In genomic region chr11:119752324-119752723, GRCh38 we compare ENCODE assay signal across 17 cellular contexts. TPM values are rescaled to one million over a fixed set of nuclear protein-coding genes. Genes with fewer than 3 reads are reported as not detected.
DNase-seq lines count a peak whose midpoint lies in the region; ATAC-seq and TF ChIP-seq lines count a peak whose summit lies in the region.
"Had no signal": no experiment of that assay in that cellular context is flagged by ENCODE, and none has a peak within 500 bp of the region (broad histone marks: within the 10 kb centered on the region; RNA-seq: fewer than 3 reads in every experiment).

No MANE protein-coding gene starts in this region.

- peak; percentile 35 for ATAC-seq in GM18909 (IDR thresholded peaks at IDR 0.05; ENCODE audit: poor library complexity, unreplicated experiment)
- ATAC-seq in HG03439 (IDR thresholded peaks at IDR 0.05; ENCODE audit: unreplicated experiment) = peak; percentile 35
- ATAC-seq: left lung, Panc1 had no signal

- peaks cover 12% of the 10 kb centered on the region for H3K4me1 Mint-ChIP-seq in glutamatergic neuron (ENCODE audit: low read depth, unreplicated experiment)
- peaks cover 5% of the 10 kb centered on the region for H3K4me1 Mint-ChIP-seq in activated T-helper 1 cell treated with anti-CD3 and anti-CD28 coated beads, Interleukin-12 subunit alpha, Interleukin-12 subunit beta, Interleukin-2, Interleukin-4 antibody, amounts not matched to agents 30 ng/mL and 10 ng/mL and 1 ng/mL, durations not matched to agents 14 hours and 24 hours and 36 hours (ENCODE audit: low read depth)
- H3K4me1 Mint-ChIP-seq: activated CD4-positive, alpha-beta T cell treated with anti-CD3 and anti-CD28 coated beads, Interleukin-2, amount 10 ng/mL, durations not matched to agents 24 days and 14 days had no signal

- no peak for DNase-seq in glutamatergic neuron
- no peak for DNase-seq in activated gamma-delta T cell treated with Interleukin-2 at 50 U/mL for 16 hours
- DNase-seq in activated T-helper 1 cell treated with anti-CD3 and anti-CD28 coated beads, Interleukin-12 subunit alpha, Interleukin-12 subunit beta, Interleukin-2, Interleukin-4 antibody, amounts not matched to agents 30 ng/mL and 10 ng/mL and 1 ng/mL, durations not matched to agents 14 hours and 24 hours and 36 hours (ENCODE audit: low spot score) = no peak
- no peak for DNase-seq in T-helper 2 cell
- no peak for DNase-seq in NCI-H146 treated with DMSO at 0.1 percent for 48 hours (lab: John Stamatoyannopoulos, UW; ENCODE audit: unreplicated experiment)
- DNase-seq: activated CD4-positive, alpha-beta T cell treated with anti-CD3 and anti-CD28 coated beads, Interleukin-2, amount 10 ng/mL, durations not matched to agents 24 days and 14 days; Kasumi-1; left lung; NCI-H1694; NCI-H510A treated with DMSO at 0.1 percent for 48 hours; stimulated activated CD4-positive, alpha-beta T cell treated with anti-CD3 and anti-CD28 coated beads, Interleukin-1b, Interleukin-23, amount 100 ng/mL, for 48 hours; stimulated activated CD8-positive, alpha-beta memory T cell treated with anti-CD3 and anti-CD28 coated beads, Interleukin-4, amount 100 ng/mL, for 48 hours; uterus had no signal

- no peaks in the 10 kb centered on the region for H3K36me3 Mint-ChIP-seq in glutamatergic neuron (ENCODE audit: unreplicated experiment)
- H3K36me3 Mint-ChIP-seq in activated T-helper 1 cell treated with anti-CD3 and anti-CD28 coated beads, Interleukin-12 subunit alpha, Interleukin-12 subunit beta, Interleukin-2, Interleukin-4 antibody, amounts not matched to agents 30 ng/mL and 10 ng/mL and 1 ng/mL, durations not matched to agents 14 hours and 24 hours and 36 hours (ENCODE audit: low read depth) = no peaks in the 10 kb centered on the region

- H3K4me3 Mint-ChIP-seq in glutamatergic neuron (ENCODE audit: unreplicated experiment) = no peak overlapping the region
- H3K4me3 Mint-ChIP-seq in activated T-helper 1 cell treated with anti-CD3 and anti-CD28 coated beads, Interleukin-12 subunit alpha, Interleukin-12 subunit beta, Interleukin-2, Interleukin-4 antibody, amounts not matched to agents 30 ng/mL and 10 ng/mL and 1 ng/mL, durations not matched to agents 14 hours and 24 hours and 36 hours = no peak overlapping the region
- H3K4me3 Mint-ChIP-seq: activated CD4-positive, alpha-beta T cell treated with anti-CD3 and anti-CD28 coated beads, Interleukin-2, amount 10 ng/mL, durations not matched to agents 24 days and 14 days had no signal

- H3K9me3 Mint-ChIP-seq in glutamatergic neuron (ENCODE audit: unreplicated experiment) = peaks cover 4% of the 10 kb centered on the region
- H3K9me3 Mint-ChIP-seq in activated T-helper 1 cell treated with anti-CD3 and anti-CD28 coated beads, Interleukin-12 subunit alpha, Interleukin-12 subunit beta, Interleukin-2, Interleukin-4 antibody, amounts not matched to agents 30 ng/mL and 10 ng/mL and 1 ng/mL, durations not matched to agents 14 hours and 24 hours and 36 hours = no peaks in the 10 kb centered on the region
- H3K9me3 Mint-ChIP-seq: activated CD4-positive, alpha-beta T cell treated with anti-CD3 and anti-CD28 coated beads, Interleukin-2, amount 10 ng/mL, durations not matched to agents 24 days and 14 days had no signal

- intact Hi-C loops in activated T-helper 1 cell treated with anti-CD3 and anti-CD28 coated beads, Interleukin-12 subunit alpha, Interleukin-12 subunit beta, Interleukin-2, Interleukin-4 antibody, amounts not matched to agents 30 ng/mL and 10 ng/mL and 1 ng/mL, durations not matched to agents 14 hours and 24 hours and 36 hours (cut with micrococcal nuclease) = no loop called here

- TF ChIP-seq CTCF in glutamatergic neuron (IDR thresholded peaks at IDR 0.05; ENCODE audit: partially characterized antibody, unreplicated experiment) = no peak

- H3K27ac Mint-ChIP-seq in glutamatergic neuron (ENCODE audit: unreplicated experiment) = peak overlapping the region; percentile 29
- H3K27ac Mint-ChIP-seq in activated T-helper 1 cell treated with anti-CD3 and anti-CD28 coated beads, Interleukin-12 subunit alpha, Interleukin-12 subunit beta, Interleukin-2, Interleukin-4 antibody, amounts not matched to agents 30 ng/mL and 10 ng/mL and 1 ng/mL, durations not matched to agents 14 hours and 24 hours and 36 hours = no peak overlapping the region
- H3K27ac Mint-ChIP-seq: activated CD4-positive, alpha-beta T cell treated with anti-CD3 and anti-CD28 coated beads, Interleukin-2, amount 10 ng/mL, durations not matched to agents 24 days and 14 days had no signal

- peak overlapping the region; percentile 72 for H3K4me3 ChIP-seq in GM08714 (ENCODE audit: low read length)
- H3K4me3 ChIP-seq: left lung, uterus had no signal

- H3K27me3 Mint-ChIP-seq in glutamatergic neuron (ENCODE audit: unreplicated experiment) = peaks cover 3% of the 10 kb centered on the region
- H3K27me3 Mint-ChIP-seq in activated T-helper 1 cell treated with anti-CD3 and anti-CD28 coated beads, Interleukin-12 subunit alpha, Interleukin-12 subunit beta, Interleukin-2, Interleukin-4 antibody, amounts not matched to agents 30 ng/mL and 10 ng/mL and 1 ng/mL, durations not matched to agents 14 hours and 24 hours and 36 hours (ENCODE audit: insufficient read depth) = peaks cover 17% of the 10 kb centered on the region

RNA-seq across cellular contexts. Expression of gene NECTIN1, which starts 23.3 kb away (rescaled TPM):
- total RNA-seq in glutamatergic neuron (ENCODE audit: unreplicated experiment) = 26.0 TPM
- total RNA-seq in activated T-helper 1 cell treated with anti-CD3 and anti-CD28 coated beads, Interleukin-12 subunit alpha, Interleukin-12 subunit beta, Interleukin-2, Interleukin-4 antibody, amounts not matched to agents 30 ng/mL and 10 ng/mL and 1 ng/mL, durations not matched to agents 14 hours and 24 hours and 36 hours = 4.5 and 5.4 TPM in 2 replicates
